9 cellular contexts compared by ENCODE assay signal in the genomic region with DNA sequence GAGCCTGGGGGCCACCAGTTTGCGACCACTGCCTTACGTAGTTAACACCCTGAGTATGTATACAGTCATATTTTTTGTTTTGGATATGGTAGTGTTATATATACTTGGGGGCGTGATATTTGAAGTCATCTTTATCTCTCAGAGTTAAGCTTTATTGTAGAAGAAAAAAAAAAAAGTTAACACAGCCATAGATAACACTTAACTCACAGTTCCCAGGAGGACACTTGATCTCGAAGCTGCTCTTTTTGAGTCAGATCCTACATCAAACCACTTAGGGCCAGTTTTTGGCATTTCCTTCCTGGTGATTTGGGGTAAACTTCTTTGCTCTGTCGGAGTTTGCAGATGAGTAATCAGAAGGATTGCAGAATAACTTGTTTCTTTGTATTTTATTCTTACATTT. TPM values are rescaled to one million over a fixed set of nuclear protein-coding genes. Genes with fewer than 3 reads are reported as not detected.
A peak's percentile ranks its signal among the peaks of the same experiment; 100 is the strongest.
DNase-seq lines count a peak whose midpoint lies in the region; ATAC-seq and TF ChIP-seq lines count a peak whose summit lies in the region.
"Had no signal": no experiment of that assay in that cellular context is flagged by ENCODE, and none has a peak within 500 bp of the region (broad histone marks: within the 10 kb centered on the region; RNA-seq: fewer than 3 reads in every experiment).

No MANE protein-coding gene starts in this region.

- H3K9me3 ChIP-seq in IMR-90 (ENCODE audit: control insufficient read depth, insufficient read depth, low read length): no peaks in the 10 kb centered on the region
- H3K9me3 ChIP-seq in heart right ventricle: no peaks in the 10 kb centered on the region
- no peaks in the 10 kb centered on the region for H3K9me3 ChIP-seq in stomach

- H3K79me1 ChIP-seq in IMR-90 (ENCODE audit: low read depth in 1 of 2, low read length in 2 of 2): peaks cover 7 to 74% of the 10 kb centered on the region in 2 experiments; a peak in 3 of 4 replicates

- H3K4me2 ChIP-seq in IMR-90 (ENCODE audit: low read depth, low read length): peak overlapping the region; percentile 95

- peaks cover 8% of the 10 kb centered on the region for H3K9me1 ChIP-seq in IMR-90 (ENCODE audit: insufficient read depth, low read length)

- H3K27me3 ChIP-seq in IMR-90 (ENCODE audit: control insufficient read depth, insufficient read depth, low read length) (no peaks in the 10 kb centered on the region), heart right ventricle (peaks cover 0 to 4% (median 0%) of the 10 kb centered on the region in 7 donors), stomach (no peaks in the 10 kb centered on the region)

- H3K27ac ChIP-seq in IMR-90 (ENCODE audit: insufficient read depth, low read length) (peak overlapping the region; percentile 96), heart right ventricle (peak overlapping the region in 9 of 10 donors; percentile 59 to 99 (median 81)), stomach (peak overlapping the region; percentile 67 to 98 (median 83))

- no peak overlapping the region for H2AK9ac ChIP-seq in IMR-90 (replicated peaks; ENCODE audit: low read depth, low read length, poor library complexity)

- H4K5ac ChIP-seq in IMR-90 (ENCODE audit: low read depth, low read length): no peak overlapping the region; the same call in 1 of the 2 replicates

- intact Hi-C loops in IMR-90 (cut with micrococcal nuclease) (no loop called here), heart right ventricle (cut with DNase I) (loop anchor here in 3 of 10 donors (10.0 kb wide), 2 partner anchors 45 to 55 kb away; partner anchors contain the start of gene SYT17 (in 2 of the 3)), stomach (cut with DNase I; ENCODE audit: low total_unique reads) (no loop called here)
- intact Hi-C loops in activated T-helper 1 cell treated with anti-CD3 and anti-CD28 coated beads, Interleukin-12 subunit alpha, Interleukin-12 subunit beta, Interleukin-2, Interleukin-4 antibody, amounts not matched to agents 30 ng/mL and 10 ng/mL and 1 ng/mL, durations not matched to agents 14 hours and 24 hours and 36 hours (cut with micrococcal nuclease): loop anchor here (1.0 to 5.0 kb wide), 8 partner anchors 8 to 438 kb away; partner anchors contain the start of genes CCP110, COQ7, GDE1 and SMG1

- dilution Hi-C loops in IMR-90 (cut with HindIII; ENCODE audit: low sequenced_read_pairs, unreplicated experiment): no loop called here

- peak overlapping the region; percentile 97 for H3K9ac ChIP-seq in IMR-90 (ENCODE audit: low read depth, low read length)

- TF ChIP-seq EP300 in stomach (IDR thresholded peaks at IDR 0.05): no peak

- H3K4me3 Mint-ChIP-seq in activated T-helper 1 cell treated with anti-CD3 and anti-CD28 coated beads, Interleukin-12 subunit alpha, Interleukin-12 subunit beta, Interleukin-2, Interleukin-4 antibody, amounts not matched to agents 30 ng/mL and 10 ng/mL and 1 ng/mL, durations not matched to agents 14 hours and 24 hours and 36 hours: peak overlapping the region; percentile 61
- H3K4me3 Mint-ChIP-seq: neural crest cell had no signal

- peak overlapping the region; percentile 53; the same call in 1 of the 3 replicates for H2BK15ac ChIP-seq in IMR-90 (ENCODE audit: low read depth, low read length)

- H2BK20ac ChIP-seq in IMR-90 (ENCODE audit: low read depth, low read length): no peak overlapping the region; the same call in 1 of the 2 replicates

- peak overlapping the region; percentile 93; the same call in 1 of the 2 replicates for H2BK120ac ChIP-seq in IMR-90 (ENCODE audit: low read depth, low read length)

- peak overlapping the region; percentile 98 for H2BK5ac ChIP-seq in IMR-90 (ENCODE audit: low read depth, low read length, poor library complexity, severe bottlenecking)

- H3K9me3 Mint-ChIP-seq in activated T-helper 1 cell treated with anti-CD3 and anti-CD28 coated beads, Interleukin-12 subunit alpha, Interleukin-12 subunit beta, Interleukin-2, Interleukin-4 antibody, amounts not matched to agents 30 ng/mL and 10 ng/mL and 1 ng/mL, durations not matched to agents 14 hours and 24 hours and 36 hours: peaks cover 2% of the 10 kb centered on the region
- H3K9me3 Mint-ChIP-seq: neural crest cell had no signal

- H3K14ac ChIP-seq in IMR-90 (replicated peaks; ENCODE audit: low read depth, low read length): peak overlapping the region; percentile 97

- POLR2A ChIA-PET in IMR-90 (lab: Charles Lee; ENCODE audit: unreplicated experiment): interaction anchor here (0.7 to 1.9 kb wide), 2 partner anchors 11 to 331 kb away, joined by 4 to 16 read pairs; no protein-coding TSS in a partner anchor

- CTCF ChIA-PET in IMR-90 (lab: Yijun Ruan, JAX): interaction anchor here (0.7 to 1.2 kb wide), 3 partner anchors 16 to 136 kb away, joined by 4 read pairs; partner anchors contain the start of gene TMC7

- no peak overlapping the region for H2AK5ac ChIP-seq in IMR-90 (ENCODE audit: low read depth, low read length)

- no peak overlapping the region for H2AFZ ChIP-seq in IMR-90 (replicated peaks; ENCODE audit: low read length, poor library complexity)

- H3K18ac ChIP-seq in IMR-90 (ENCODE audit: low read depth, low read length): peak overlapping the region; percentile 95

- no peak overlapping the region for H4K91ac ChIP-seq in IMR-90 (ENCODE audit: insufficient read depth, low read depth, low read length)

- H3K27ac Mint-ChIP-seq in activated T-helper 1 cell treated with anti-CD3 and anti-CD28 coated beads, Interleukin-12 subunit alpha, Interleukin-12 subunit beta, Interleukin-2, Interleukin-4 antibody, amounts not matched to agents 30 ng/mL and 10 ng/mL and 1 ng/mL, durations not matched to agents 14 hours and 24 hours and 36 hours: peak overlapping the region; percentile 73

- H3K4me1 ChIP-seq in IMR-90 (ENCODE audit: control insufficient read depth, insufficient read depth, low read length): peaks cover 32% of the 10 kb centered on the region
- peaks cover 20 to 73% (median 55%) of the 10 kb centered on the region in 9 donors for H3K4me1 ChIP-seq in heart right ventricle
- H3K4me1 ChIP-seq in stomach: peaks cover 43 to 95% (median 60%) of the 10 kb centered on the region in 4 donors

- peak overlapping the region; percentile 91 for H3K56ac ChIP-seq in IMR-90 (ENCODE audit: extremely low read depth, insufficient read depth, low read length)

- H3K36me3 Mint-ChIP-seq in activated T-helper 1 cell treated with anti-CD3 and anti-CD28 coated beads, Interleukin-12 subunit alpha, Interleukin-12 subunit beta, Interleukin-2, Interleukin-4 antibody, amounts not matched to agents 30 ng/mL and 10 ng/mL and 1 ng/mL, durations not matched to agents 14 hours and 24 hours and 36 hours (ENCODE audit: low read depth): peaks cover 31% of the 10 kb centered on the region

- in situ Hi-C loops in IMR-90 (cut with MboI; ENCODE audit: low sequenced_read_pairs): loop anchor here (25.0 kb wide), 2 partner anchors 593 to 768 kb away; partner anchors contain the start of genes GPRC5B, IQCK and KNOP1

- TF ChIP-seq CTCF in IMR-90 (conservative IDR thresholded peaks at IDR 0.05; ENCODE audit: low read depth, low read length) (no peak), heart right ventricle (IDR thresholded peaks at IDR 0.05) (no peak), stomach (IDR thresholded peaks at IDR 0.05) (no peak)

- BruUV-seq in IMR-90 (replicated peaks; lab: Mats Ljungman, UMichigan): no TSS peak

- H3K4me3 ChIP-seq in IMR-90 (ENCODE audit: insufficient read depth, low read depth, low read length) (peak overlapping the region; percentile 67), heart right ventricle (peak overlapping the region in 9 of 10 donors; percentile 18 to 89 (median 34)), stomach (peak overlapping the region in 3 of 4 donors; percentile 17 to 23 (median 21))

- H3K4ac ChIP-seq in IMR-90 (ENCODE audit: low read depth, low read length): peak overlapping the region; percentile 95

- H3K4me1 Mint-ChIP-seq in activated T-helper 1 cell treated with anti-CD3 and anti-CD28 coated beads, Interleukin-12 subunit alpha, Interleukin-12 subunit beta, Interleukin-2, Interleukin-4 antibody, amounts not matched to agents 30 ng/mL and 10 ng/mL and 1 ng/mL, durations not matched to agents 14 hours and 24 hours and 36 hours (ENCODE audit: low read depth): peaks cover 44% of the 10 kb centered on the region

- WGBS in IMR-90 (ENCODE audit: extremely low coverage in 2 of 2, insufficient read length in 1 of 2), 2 experiments: no CpG with 5 or more reads among the region's 5 CpGs
- 49 to 50% methylated on average over 5 of the region's 5 CpGs for WGBS in heart right ventricle, 2 donors
- whole genome bisulfite sequencing in stomach, 5 donors: 54 to 59% (median 57%) methylated on average over 5 of the region's 5 CpGs

- peak; percentile 91 for DNase-seq in IMR-90
- no peak for DNase-seq in activated T-helper 1 cell treated with anti-CD3 and anti-CD28 coated beads, Interleukin-12 subunit alpha, Interleukin-12 subunit beta, Interleukin-2, Interleukin-4 antibody, amounts not matched to agents 30 ng/mL and 10 ng/mL and 1 ng/mL, durations not matched to agents 14 hours and 24 hours and 36 hours (ENCODE audit: low spot score)
- no peak for DNase-seq in heart right ventricle
- DNase-seq in stomach: no peak
- DNase-seq in DMS 273 (lab: John Stamatoyannopoulos, UW; ENCODE audit: unreplicated experiment): no peak
- no peak for DNase-seq in RPMI8226
- DNase-seq: NCI-H2029 had no signal

- peaks cover 3% of the 10 kb centered on the region for H3K27me3 Mint-ChIP-seq in activated T-helper 1 cell treated with anti-CD3 and anti-CD28 coated beads, Interleukin-12 subunit alpha, Interleukin-12 subunit beta, Interleukin-2, Interleukin-4 antibody, amounts not matched to agents 30 ng/mL and 10 ng/mL and 1 ng/mL, durations not matched to agents 14 hours and 24 hours and 36 hours (ENCODE audit: insufficient read depth)

- peak overlapping the region; percentile 50 to 93; a peak in 1 of 4 replicates for H4K8ac ChIP-seq in IMR-90 (ENCODE audit: low read depth in 2 of 2, low read length in 2 of 2)

- no peak for TF ChIP-seq RAD21 in IMR-90 (IDR thresholded peaks at IDR 0.05; ENCODE audit: low read length)

- peak overlapping the region; percentile 99; the same call in 1 of the 2 replicates for H3K23ac ChIP-seq in IMR-90 (ENCODE audit: low read depth, low read length)

- H4K20me1 ChIP-seq in IMR-90 (ENCODE audit: insufficient read depth, low read length): peaks cover 50% of the 10 kb centered on the region

- peak; percentile 9; the same call in 1 of the 2 replicates for TF ChIP-seq POLR2A in IMR-90 (IDR thresholded peaks at IDR 0.05; ENCODE audit: low read depth, low read length)
- TF ChIP-seq POLR2A in stomach (IDR thresholded peaks at IDR 0.05): no peak

- H3K36me3 ChIP-seq in IMR-90 (ENCODE audit: control insufficient read depth, insufficient read depth, low read length) (peaks cover 26% of the 10 kb centered on the region), heart right ventricle (peaks cover 0 to 63% (median 4%) of the 10 kb centered on the region in 9 donors), stomach (peaks cover 8 to 25% (median 18%) of the 10 kb centered on the region in 4 donors)

- ATAC-seq in IMR-90 (ENCODE audit: low read depth) (peak; percentile 47), heart right ventricle (peak in 2 of 8 donors; percentile 9 to 46), HG03439 (IDR thresholded peaks at IDR 0.05; ENCODE audit: unreplicated experiment) (no peak)

RNA-seq across cellular contexts. Expression of gene ITPRIPL2, which starts 5.8 kb away (rescaled TPM):
- total RNA-seq in IMR-90 (2012; rRNA removed): 11.1 and 15.0 TPM in 2 replicates
- polyA plus RNA-seq in IMR-90 (2012; rRNA removed): 9.2 and 10.1 TPM in 2 replicates
- 5.2 and 16.1 TPM in 2 replicates for polyA plus RNA-seq in IMR-90 (2012; cell fraction: cytosol; rRNA removed)
- 6.1 and 13.7 TPM in 2 replicates for polyA plus RNA-seq in IMR-90 (2012; cell fraction: nucleus; rRNA removed; ENCODE audit: low replicate concordance)
- 46.7 and 49.6 TPM in 2 replicates for total RNA-seq in activated T-helper 1 cell treated with anti-CD3 and anti-CD28 coated beads, Interleukin-12 subunit alpha, Interleukin-12 subunit beta, Interleukin-2, Interleukin-4 antibody, amounts not matched to agents 30 ng/mL and 10 ng/mL and 1 ng/mL, durations not matched to agents 14 hours and 24 hours and 36 hours
- total RNA-seq in heart right ventricle: 10 to 100 TPM; 11.5 to 30.6 (median 13.8) TPM
- polyA plus RNA-seq in heart right ventricle: 1 to 10 TPM; 5.0 to 5.2 TPM
- 10 to 100 TPM; 10.3 to 48.7 (median 36.8) TPM for total RNA-seq in stomach
- polyA plus RNA-seq in stomach: 10 to 100 TPM in 1 of 3 donors, 1 to 10 TPM in 2; 7.6 to 14.1 (median 9.9) TPM

RNA-seq across cellular contexts. Expression of gene SYT17, which starts 48.5 kb away (rescaled TPM):
- total RNA-seq in IMR-90 (2012; rRNA removed): not detected in 2 replicates
- not detected in 2 replicates for polyA plus RNA-seq in IMR-90 (2012; rRNA removed)
- 0.05 and 0.57 TPM in 2 replicates for polyA plus RNA-seq in IMR-90 (2012; cell fraction: cytosol; rRNA removed)
- 0.22 and 0.24 TPM in 2 replicates for polyA plus RNA-seq in IMR-90 (2012; cell fraction: nucleus; rRNA removed; ENCODE audit: low replicate concordance)
- total RNA-seq in activated T-helper 1 cell treated with anti-CD3 and anti-CD28 coated beads, Interleukin-12 subunit alpha, Interleukin-12 subunit beta, Interleukin-2, Interleukin-4 antibody, amounts not matched to agents 30 ng/mL and 10 ng/mL and 1 ng/mL, durations not matched to agents 14 hours and 24 hours and 36 hours: 0.37 and 0.54 TPM in 2 replicates
- 1 to 10 TPM in 3 of 10 donors, under 1 TPM in 7; 0.20 to 1.3 (median 0.69) TPM for total RNA-seq in heart right ventricle
- under 1 TPM; 0.41 to 0.51 TPM for polyA plus RNA-seq in heart right ventricle
- 10 to 100 TPM in 4 of 5 donors, 1 to 10 TPM in 1; 8.1 to 37.1 (median 18.7) TPM for total RNA-seq in stomach
- polyA plus RNA-seq in stomach: 1 to 10 TPM; 2.9 to 4.4 (median 3.4) TPM

RNA-seq across cellular contexts. Expression of gene COQ7, which starts 52.1 kb away (rescaled TPM):
- total RNA-seq in IMR-90 (2012; rRNA removed): 10.9 and 15.0 TPM in 2 replicates
- 9.4 and 13.6 TPM in 2 replicates for polyA plus RNA-seq in IMR-90 (2012; rRNA removed)
- 9.4 and 10.0 TPM in 2 replicates for polyA plus RNA-seq in IMR-90 (2012; cell fraction: cytosol; rRNA removed)
- polyA plus RNA-seq in IMR-90 (2012; cell fraction: nucleus; rRNA removed; ENCODE audit: low replicate concordance): 5.1 and 17.6 TPM in 2 replicates
- total RNA-seq in activated T-helper 1 cell treated with anti-CD3 and anti-CD28 coated beads, Interleukin-12 subunit alpha, Interleukin-12 subunit beta, Interleukin-2, Interleukin-4 antibody, amounts not matched to agents 30 ng/mL and 10 ng/mL and 1 ng/mL, durations not matched to agents 14 hours and 24 hours and 36 hours: 17.3 and 19.6 TPM in 2 replicates
- total RNA-seq in heart right ventricle: 10 to 100 TPM; 37.0 to 52.9 (median 43.6) TPM
- polyA plus RNA-seq in heart right ventricle: 10 to 100 TPM; 21.3 to 24.2 TPM
- 10 to 100 TPM in 4 of 5 donors, 1 to 10 TPM in 1; 5.8 to 59.4 (median 31.5) TPM for total RNA-seq in stomach
- polyA plus RNA-seq in stomach: 10 to 100 TPM; 11.1 to 13.3 (median 11.3) TPM
